Comparison of ENCODE assay signal across 8 cellular contexts in the genomic region with DNA sequence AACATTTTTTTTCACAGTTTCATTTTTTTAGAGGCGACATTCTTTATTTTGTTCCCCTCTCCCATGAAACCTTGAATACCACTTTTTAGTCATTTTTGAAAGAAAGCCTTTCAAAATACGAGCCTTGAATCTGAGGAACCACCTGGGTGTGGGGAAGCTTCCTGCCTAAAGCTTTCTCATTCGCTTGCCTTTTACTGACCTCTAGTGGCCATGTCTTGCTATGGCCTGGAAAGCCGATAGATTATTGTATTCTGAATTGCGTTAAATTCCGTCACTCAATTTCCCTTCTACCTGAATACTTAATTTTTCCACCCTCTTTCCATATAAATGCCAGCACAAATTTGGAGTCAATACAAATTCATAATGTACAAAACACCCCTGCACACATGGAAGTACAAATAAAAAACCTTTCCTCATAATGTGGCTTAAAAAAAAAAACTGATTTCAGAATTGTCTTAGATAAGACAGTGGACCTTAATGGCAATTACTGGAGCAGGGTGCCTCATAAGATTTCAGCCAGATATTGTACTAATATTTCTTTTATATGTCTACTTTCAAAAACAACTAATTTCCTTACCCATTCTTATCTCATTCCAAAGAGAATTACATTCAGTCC.
DNase-seq lines count a peak whose midpoint lies in the region; ATAC-seq and TF ChIP-seq lines count a peak whose summit lies in the region.

No MANE protein-coding gene starts in this region.

- in situ Hi-C loops in ACHN (cut with HindIII; ENCODE audit: low pct_ligation_motif_present, low pct_unique_long_range_greater_than_20kb, low sequenced_read_pairs) = no loop called here
- in situ Hi-C loops in GM13976 (cut with MboI; ENCODE audit: low sequenced_read_pairs, unreplicated experiment) = no loop called here

- H3K27me3 ChIP-seq in kidney epithelial cell (ENCODE audit: control insufficient read depth, insufficient read depth, low read length) = no peaks in the 10 kb centered on the region

- peak; percentile 57 for DNase-seq in ACHN
- DNase-seq in GM13976 (ENCODE audit: low spot score) = peak; percentile 53
- peak; percentile 65 for DNase-seq in NCI-H1092 treated with DMSO at 0.1 percent for 48 hours (lab: John Stamatoyannopoulos, UW)
- DNase-seq in T-helper 2 cell = peak in 3 of 5 experiments; percentile 3 to 48 (median 8)
- DNase-seq in cardiac fibroblast (ENCODE audit: low read depth in 2 of 2) = peak; percentile 69 to 70
- DNase-seq in kidney epithelial cell (ENCODE audit: low read depth) = peak; percentile 9
- DNase-seq in stimulated activated CD4-positive, alpha-beta T cell treated with anti-CD3 and anti-CD28 coated beads, Interleukin-4, amount 100 ng/mL, for 1 hour = peak; percentile 27

- no peak overlapping the region for H3K4me3 ChIP-seq in cardiac fibroblast (replicated peaks in 1 of 2; ENCODE audit: low read depth in 2 of 2, low read length in 2 of 2)
- no peak overlapping the region for H3K4me3 ChIP-seq in kidney epithelial cell (ENCODE audit: low read depth, low read length)

- H3K36me3 ChIP-seq in kidney epithelial cell (ENCODE audit: control insufficient read depth, insufficient read depth, low read length) = no peaks in the 10 kb centered on the region

- peak; percentile 98 for ATAC-seq in HG02763 (IDR thresholded peaks at IDR 0.05; ENCODE audit: unreplicated experiment)

- peak; percentile 89 for TF ChIP-seq CTCF in GM13976 (IDR thresholded peaks at IDR 0.05; ENCODE audit: borderline replicate concordance, control extremely low read depth, extremely low read depth, insufficient read depth, missing control alignments)
- TF ChIP-seq CTCF in cardiac fibroblast (IDR thresholded peaks at IDR 0.05; ENCODE audit: low read depth, low read length) = peak; percentile 81
- TF ChIP-seq CTCF in kidney epithelial cell (IDR thresholded peaks at IDR 0.05; ENCODE audit: insufficient read depth, low read length, poor library complexity, severe bottlenecking) = peak; percentile 85

Comparison
In these comparisons a context has a peak if more than half of its experiments do, and no peak if none do; other contexts are left out.
1. DNase-seq: peak in every context shown above with its lines; median percentile 70 in cardiac fibroblast; 65 in NCI-H1092 treated with DMSO at 0.1 percent for 48 hours; 57 in ACHN; 53 in GM13976; 27 in stimulated activated CD4-positive, alpha-beta T cell treated with anti-CD3 and anti-CD28 coated beads, Interleukin-4, amount 100 ng/mL, for 1 hour; 9 in kidney epithelial cell; 8 in T-helper 2 cell.